ENCODE assay signal across 1 cellular context in genomic region chr16:22151599-22151998, GRCh38.
TF ChIP-seq lines count a peak whose summit lies in the region.

No MANE protein-coding gene starts in this region.

TF ChIP-seq in K562, 482 proteins besides CTCF, POLR2A, EP300 and RAD21 (continued from another document):
- TF ChIP-seq, protein P1, sequence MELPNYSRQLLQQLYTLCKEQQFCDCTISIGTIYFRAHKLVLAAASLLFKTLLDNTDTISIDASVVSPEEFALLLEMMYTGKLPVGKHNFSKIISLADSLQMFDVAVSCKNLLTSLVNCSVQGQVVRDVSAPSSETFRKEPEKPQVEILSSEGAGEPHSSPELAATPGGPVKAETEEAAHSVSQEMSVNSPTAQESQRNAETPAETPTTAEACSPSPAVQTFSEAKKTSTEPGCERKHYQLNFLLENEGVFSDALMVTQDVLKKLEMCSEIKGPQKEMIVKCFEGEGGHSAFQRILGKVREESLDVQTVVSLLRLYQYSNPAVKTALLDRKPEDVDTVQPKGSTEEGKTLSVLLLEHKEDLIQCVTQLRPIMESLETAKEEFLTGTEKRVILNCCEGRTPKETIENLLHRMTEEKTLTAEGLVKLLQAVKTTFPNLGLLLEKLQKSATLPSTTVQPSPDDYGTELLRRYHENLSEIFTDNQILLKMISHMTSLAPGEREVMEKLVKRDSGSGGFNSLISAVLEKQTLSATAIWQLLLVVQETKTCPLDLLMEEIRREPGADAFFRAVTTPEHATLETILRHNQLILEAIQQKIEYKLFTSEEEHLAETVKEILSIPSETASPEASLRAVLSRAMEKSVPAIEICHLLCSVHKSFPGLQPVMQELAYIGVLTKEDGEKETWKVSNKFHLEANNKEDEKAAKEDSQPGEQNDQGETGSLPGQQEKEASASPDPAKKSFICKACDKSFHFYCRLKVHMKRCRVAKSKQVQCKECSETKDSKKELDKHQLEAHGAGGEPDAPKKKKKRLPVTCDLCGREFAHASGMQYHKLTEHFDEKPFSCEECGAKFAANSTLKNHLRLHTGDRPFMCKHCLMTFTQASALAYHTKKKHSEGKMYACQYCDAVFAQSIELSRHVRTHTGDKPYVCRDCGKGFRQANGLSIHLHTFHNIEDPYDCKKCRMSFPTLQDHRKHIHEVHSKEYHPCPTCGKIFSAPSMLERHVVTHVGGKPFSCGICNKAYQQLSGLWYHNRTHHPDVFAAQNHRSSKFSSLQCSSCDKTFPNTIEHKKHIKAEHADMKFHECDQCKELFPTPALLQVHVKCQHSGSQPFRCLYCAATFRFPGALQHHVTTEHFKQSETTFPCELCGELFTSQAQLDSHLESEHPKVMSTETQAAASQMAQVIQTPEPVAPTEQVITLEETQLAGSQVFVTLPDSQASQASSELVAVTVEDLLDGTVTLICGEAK (IDR thresholded peaks at IDR 0.05): peak; percentile 81
- TF ChIP-seq, protein P1 (CRISPR knock-in tag; IDR thresholded peaks at IDR 0.05): peak; percentile 50; the same call in 1 of the 2 replicates
